1 cellular context compared by ENCODE assay signal in the genomic region with DNA sequence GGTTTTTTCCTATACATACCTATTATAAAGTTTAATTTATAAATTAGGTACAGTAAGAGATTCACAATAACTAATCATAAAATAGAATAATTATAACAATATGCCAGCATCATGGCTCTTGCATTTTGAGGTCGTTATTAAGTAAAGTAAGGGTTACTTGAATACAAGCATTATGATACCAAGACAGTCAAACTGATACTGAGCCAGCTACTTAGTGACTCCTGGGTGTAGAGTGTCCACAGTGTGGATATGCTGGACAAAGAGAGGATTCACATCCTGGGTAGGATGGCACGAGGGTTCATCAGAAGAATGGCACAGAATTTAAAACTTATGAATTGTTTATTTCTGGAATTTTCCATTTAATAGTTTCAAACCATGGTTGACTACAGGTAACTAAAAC.
A peak's percentile ranks its signal among the peaks of the same experiment; 100 is the strongest.
TF ChIP-seq lines count a peak whose summit lies in the region.

No MANE protein-coding gene starts in this region.

TF ChIP-seq in GM12878, 131 proteins besides CTCF, POLR2A, EP300 and RAD21:
- TF ChIP-seq JUNB (IDR thresholded peaks at IDR 0.05): peak; percentile 32; the same call in 1 of the 2 replicates
- TF ChIP-seq ATF7 (IDR thresholded peaks at IDR 0.05; ENCODE audit: low read depth): no peak
TF ChIP-seq in GM12878: peak in this region for 1.
